8 cellular contexts compared by ENCODE assay signal in the genomic region with DNA sequence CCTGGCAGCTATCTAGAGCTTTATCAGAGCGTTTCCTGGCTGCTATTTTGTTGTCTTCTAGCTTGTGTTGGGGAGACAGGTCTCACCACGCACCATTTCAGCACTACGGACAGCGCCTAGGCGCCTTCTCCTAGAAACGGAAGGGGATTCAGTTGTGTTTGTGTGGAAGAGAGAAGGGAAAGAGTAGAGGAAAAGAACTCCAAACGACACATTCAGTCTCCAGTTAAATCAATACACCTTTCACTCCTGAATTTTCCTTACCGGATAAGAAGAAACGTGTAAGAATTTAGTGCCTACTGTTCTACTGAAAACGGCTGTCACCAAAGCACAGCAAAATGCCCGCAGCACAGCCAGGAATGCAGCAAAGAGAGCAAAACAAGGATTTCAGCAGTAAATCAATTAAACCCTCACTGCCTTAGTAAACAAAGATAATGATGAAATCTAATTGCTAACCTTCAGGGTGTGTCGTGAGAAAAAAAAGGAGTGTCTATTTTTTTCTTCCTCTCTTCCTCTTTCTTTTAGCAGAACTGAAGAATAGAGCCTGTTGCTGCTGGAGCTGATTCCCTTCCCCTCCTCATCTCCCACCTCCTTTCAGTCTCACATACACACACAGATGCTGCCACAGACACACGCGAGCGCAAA. TPM values are rescaled to one million over a fixed set of nuclear protein-coding genes. Genes with fewer than 3 reads are reported as not detected.
A peak's percentile ranks its signal among the peaks of the same experiment; 100 is the strongest.
DNase-seq lines count a peak whose midpoint lies in the region; ATAC-seq, FAIRE-seq and TF ChIP-seq lines count a peak whose summit lies in the region.

No MANE protein-coding gene starts in this region.

- H3K4me1 Mint-ChIP-seq in nephron: peaks cover 4% of the 10 kb centered on the region

- no peaks in the 10 kb centered on the region for H3K36me3 Mint-ChIP-seq in nephron (ENCODE audit: low read depth)

- peak overlapping the region; percentile 62 to 75 (median 73) for H3K4me3 Mint-ChIP-seq in nephron

- peak; percentile 71 for DNase-seq in DMS53 (lab: John Stamatoyannopoulos, UW)
- peak; percentile 46 for DNase-seq in Jurkat, Clone E6-1 (ENCODE audit: low read depth, low spot score)
- peak; percentile 0 for DNase-seq in activated CD8-positive, alpha-beta memory T cell treated with anti-CD3 and anti-CD28 coated beads, Interleukin-2, amount 50 U/mL, for 24 hours (ENCODE audit: extremely low read depth)
- peak; percentile 67 for DNase-seq in fibroblast of peridontal ligament (ENCODE audit: extremely low read depth)
- peak; percentile 53 for DNase-seq in urothelium cell line (ENCODE audit: low spot score)
- DNase-seq in effector CD8-positive, alpha-beta T cell (lab: John Stamatoyannopoulos, UW): no peak

- no peak for ATAC-seq in GM21381 (IDR thresholded peaks at IDR 0.05; ENCODE audit: unreplicated experiment)

- H3K9me3 Mint-ChIP-seq in nephron: no peaks in the 10 kb centered on the region

- H3K27ac Mint-ChIP-seq in nephron: no peak overlapping the region

- no peak for TF ChIP-seq CTCF in nephron (IDR thresholded peaks at IDR 0.05; ENCODE audit: unreplicated experiment in 3 of 3)

- no peak overlapping the region for H3K4me3 ChIP-seq in Jurkat, Clone E6-1 (ENCODE audit: low read length)

- FAIRE-seq in urothelium cell line (lab: Jason Lieb, UNC): no peak

- H3K27me3 Mint-ChIP-seq in nephron (ENCODE audit: low read depth): peaks cover 24% of the 10 kb centered on the region

RNA-seq across cellular contexts. Expression of a gene that starts 0.4 kb away (rescaled TPM):
- not detected for polyA plus RNA-seq in Jurkat, Clone E6-1 (2012; ENCODE audit: insufficient read depth, insufficient read length)

RNA-seq across cellular contexts. Expression of a gene that starts 13.0 kb away (rescaled TPM):
- polyA plus RNA-seq in Jurkat, Clone E6-1 (2012; ENCODE audit: insufficient read depth, insufficient read length): 74.8 TPM

RNA-seq across cellular contexts. Expression of a gene that starts 15.0 kb away (rescaled TPM):
- not detected for polyA plus RNA-seq in Jurkat, Clone E6-1 (2012; ENCODE audit: insufficient read depth, insufficient read length)
